2 cellular contexts compared by ENCODE assay signal in the genomic region with DNA sequence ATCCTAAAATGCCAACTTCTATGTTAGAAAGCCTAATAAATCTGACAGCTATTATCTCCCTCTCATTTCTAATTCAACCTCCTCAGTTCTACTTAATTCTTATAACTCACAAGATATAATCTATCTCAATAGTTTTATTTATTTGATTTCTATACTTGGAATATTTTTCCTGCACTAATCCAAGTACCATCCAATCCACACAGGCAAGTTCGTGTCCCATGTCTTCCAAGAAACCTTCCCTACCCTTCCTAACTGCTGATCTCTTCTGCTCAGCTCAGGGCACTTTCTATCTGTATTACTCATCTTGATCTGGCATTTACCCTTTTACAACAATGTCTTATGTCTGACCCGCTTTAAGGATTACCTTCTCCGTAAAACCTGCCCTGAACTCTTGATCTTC.
TF ChIP-seq lines count a peak whose summit lies in the region.

No MANE protein-coding gene starts in this region.

TF ChIP-seq in SK-N-SH treated with all-trans-retinoic acid at 6 μM for 48 hours, 23 proteins besides CTCF, POLR2A, EP300 and RAD21 (continued from another document):
- TF ChIP-seq TOX (CRISPR knock-in tag; IDR thresholded peaks at IDR 0.05; ENCODE audit: borderline replicate concordance) (no peak), TCF4 (CRISPR knock-in tag; IDR thresholded peaks at IDR 0.05; ENCODE audit: borderline replicate concordance) (no peak), ARNTL (CRISPR knock-in tag; IDR thresholded peaks at IDR 0.05; ENCODE audit: borderline replicate concordance, low read depth) (no peak), OSR1 (CRISPR knock-in tag; IDR thresholded peaks at IDR 0.05) (no peak), PPARA (CRISPR knock-in tag; IDR thresholded peaks at IDR 0.05; ENCODE audit: borderline replicate concordance) (no peak), ZNF565 (CRISPR knock-in tag; conservative IDR thresholded peaks at IDR 0.05; ENCODE audit: low read depth) (no peak)
- TF ChIP-seq, protein P1, sequence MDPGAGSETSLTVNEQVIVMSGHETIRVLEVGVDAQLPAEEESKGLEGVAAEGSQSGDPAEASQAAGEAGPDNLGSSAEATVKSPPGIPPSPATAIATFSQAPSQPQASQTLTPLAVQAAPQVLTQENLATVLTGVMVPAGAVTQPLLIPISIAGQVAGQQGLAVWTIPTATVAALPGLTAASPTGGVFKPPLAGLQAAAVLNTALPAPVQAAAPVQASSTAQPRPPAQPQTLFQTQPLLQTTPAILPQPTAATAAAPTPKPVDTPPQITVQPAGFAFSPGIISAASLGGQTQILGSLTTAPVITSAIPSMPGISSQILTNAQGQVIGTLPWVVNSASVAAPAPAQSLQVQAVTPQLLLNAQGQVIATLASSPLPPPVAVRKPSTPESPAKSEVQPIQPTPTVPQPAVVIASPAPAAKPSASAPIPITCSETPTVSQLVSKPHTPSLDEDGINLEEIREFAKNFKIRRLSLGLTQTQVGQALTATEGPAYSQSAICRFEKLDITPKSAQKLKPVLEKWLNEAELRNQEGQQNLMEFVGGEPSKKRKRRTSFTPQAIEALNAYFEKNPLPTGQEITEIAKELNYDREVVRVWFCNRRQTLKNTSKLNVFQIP (CRISPR knock-in tag; IDR thresholded peaks at IDR 0.05; ENCODE audit: borderline replicate concordance, low read depth), result no peak
- TF ChIP-seq, protein P2, sequence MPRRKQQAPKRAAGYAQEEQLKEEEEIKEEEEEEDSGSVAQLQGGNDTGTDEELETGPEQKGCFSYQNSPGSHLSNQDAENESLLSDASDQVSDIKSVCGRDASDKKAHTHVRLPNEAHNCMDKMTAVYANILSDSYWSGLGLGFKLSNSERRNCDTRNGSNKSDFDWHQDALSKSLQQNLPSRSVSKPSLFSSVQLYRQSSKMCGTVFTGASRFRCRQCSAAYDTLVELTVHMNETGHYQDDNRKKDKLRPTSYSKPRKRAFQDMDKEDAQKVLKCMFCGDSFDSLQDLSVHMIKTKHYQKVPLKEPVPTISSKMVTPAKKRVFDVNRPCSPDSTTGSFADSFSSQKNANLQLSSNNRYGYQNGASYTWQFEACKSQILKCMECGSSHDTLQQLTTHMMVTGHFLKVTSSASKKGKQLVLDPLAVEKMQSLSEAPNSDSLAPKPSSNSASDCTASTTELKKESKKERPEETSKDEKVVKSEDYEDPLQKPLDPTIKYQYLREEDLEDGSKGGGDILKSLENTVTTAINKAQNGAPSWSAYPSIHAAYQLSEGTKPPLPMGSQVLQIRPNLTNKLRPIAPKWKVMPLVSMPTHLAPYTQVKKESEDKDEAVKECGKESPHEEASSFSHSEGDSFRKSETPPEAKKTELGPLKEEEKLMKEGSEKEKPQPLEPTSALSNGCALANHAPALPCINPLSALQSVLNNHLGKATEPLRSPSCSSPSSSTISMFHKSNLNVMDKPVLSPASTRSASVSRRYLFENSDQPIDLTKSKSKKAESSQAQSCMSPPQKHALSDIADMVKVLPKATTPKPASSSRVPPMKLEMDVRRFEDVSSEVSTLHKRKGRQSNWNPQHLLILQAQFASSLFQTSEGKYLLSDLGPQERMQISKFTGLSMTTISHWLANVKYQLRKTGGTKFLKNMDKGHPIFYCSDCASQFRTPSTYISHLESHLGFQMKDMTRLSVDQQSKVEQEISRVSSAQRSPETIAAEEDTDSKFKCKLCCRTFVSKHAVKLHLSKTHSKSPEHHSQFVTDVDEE (CRISPR knock-in tag; IDR thresholded peaks at IDR 0.05), result no peak

TF ChIP-seq in SK-N-SH, 30 proteins besides CTCF, POLR2A, EP300 and RAD21 (continued from another document):
- TF ChIP-seq, protein P3, sequence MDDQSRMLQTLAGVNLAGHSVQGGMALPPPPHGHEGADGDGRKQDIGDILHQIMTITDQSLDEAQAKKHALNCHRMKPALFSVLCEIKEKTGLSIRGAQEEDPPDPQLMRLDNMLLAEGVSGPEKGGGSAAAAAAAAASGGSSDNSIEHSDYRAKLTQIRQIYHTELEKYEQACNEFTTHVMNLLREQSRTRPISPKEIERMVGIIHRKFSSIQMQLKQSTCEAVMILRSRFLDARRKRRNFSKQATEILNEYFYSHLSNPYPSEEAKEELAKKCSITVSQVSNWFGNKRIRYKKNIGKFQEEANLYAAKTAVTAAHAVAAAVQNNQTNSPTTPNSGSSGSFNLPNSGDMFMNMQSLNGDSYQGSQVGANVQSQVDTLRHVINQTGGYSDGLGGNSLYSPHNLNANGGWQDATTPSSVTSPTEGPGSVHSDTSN (IDR thresholded peaks at IDR 0.05), result no peak
- no peak for TF ChIP-seq YY1 (IDR thresholded peaks at IDR 0.05; ENCODE audit: low read depth)
- TF ChIP-seq TEAD4 (IDR thresholded peaks at IDR 0.05; ENCODE audit: borderline replicate concordance, insufficient read depth), result no peak
- no peak for TF ChIP-seq NFIC (IDR thresholded peaks at IDR 0.05; ENCODE audit: borderline replicate concordance)
- TF ChIP-seq, protein P4, sequence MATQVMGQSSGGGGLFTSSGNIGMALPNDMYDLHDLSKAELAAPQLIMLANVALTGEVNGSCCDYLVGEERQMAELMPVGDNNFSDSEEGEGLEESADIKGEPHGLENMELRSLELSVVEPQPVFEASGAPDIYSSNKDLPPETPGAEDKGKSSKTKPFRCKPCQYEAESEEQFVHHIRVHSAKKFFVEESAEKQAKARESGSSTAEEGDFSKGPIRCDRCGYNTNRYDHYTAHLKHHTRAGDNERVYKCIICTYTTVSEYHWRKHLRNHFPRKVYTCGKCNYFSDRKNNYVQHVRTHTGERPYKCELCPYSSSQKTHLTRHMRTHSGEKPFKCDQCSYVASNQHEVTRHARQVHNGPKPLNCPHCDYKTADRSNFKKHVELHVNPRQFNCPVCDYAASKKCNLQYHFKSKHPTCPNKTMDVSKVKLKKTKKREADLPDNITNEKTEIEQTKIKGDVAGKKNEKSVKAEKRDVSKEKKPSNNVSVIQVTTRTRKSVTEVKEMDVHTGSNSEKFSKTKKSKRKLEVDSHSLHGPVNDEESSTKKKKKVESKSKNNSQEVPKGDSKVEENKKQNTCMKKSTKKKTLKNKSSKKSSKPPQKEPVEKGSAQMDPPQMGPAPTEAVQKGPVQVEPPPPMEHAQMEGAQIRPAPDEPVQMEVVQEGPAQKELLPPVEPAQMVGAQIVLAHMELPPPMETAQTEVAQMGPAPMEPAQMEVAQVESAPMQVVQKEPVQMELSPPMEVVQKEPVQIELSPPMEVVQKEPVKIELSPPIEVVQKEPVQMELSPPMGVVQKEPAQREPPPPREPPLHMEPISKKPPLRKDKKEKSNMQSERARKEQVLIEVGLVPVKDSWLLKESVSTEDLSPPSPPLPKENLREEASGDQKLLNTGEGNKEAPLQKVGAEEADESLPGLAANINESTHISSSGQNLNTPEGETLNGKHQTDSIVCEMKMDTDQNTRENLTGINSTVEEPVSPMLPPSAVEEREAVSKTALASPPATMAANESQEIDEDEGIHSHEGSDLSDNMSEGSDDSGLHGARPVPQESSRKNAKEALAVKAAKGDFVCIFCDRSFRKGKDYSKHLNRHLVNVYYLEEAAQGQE (IDR thresholded peaks at IDR 0.05; ENCODE audit: low read depth, low read length), result no peak
- no peak for TF ChIP-seq ELF1 (IDR thresholded peaks at IDR 0.05)
- TF ChIP-seq, protein P5, sequence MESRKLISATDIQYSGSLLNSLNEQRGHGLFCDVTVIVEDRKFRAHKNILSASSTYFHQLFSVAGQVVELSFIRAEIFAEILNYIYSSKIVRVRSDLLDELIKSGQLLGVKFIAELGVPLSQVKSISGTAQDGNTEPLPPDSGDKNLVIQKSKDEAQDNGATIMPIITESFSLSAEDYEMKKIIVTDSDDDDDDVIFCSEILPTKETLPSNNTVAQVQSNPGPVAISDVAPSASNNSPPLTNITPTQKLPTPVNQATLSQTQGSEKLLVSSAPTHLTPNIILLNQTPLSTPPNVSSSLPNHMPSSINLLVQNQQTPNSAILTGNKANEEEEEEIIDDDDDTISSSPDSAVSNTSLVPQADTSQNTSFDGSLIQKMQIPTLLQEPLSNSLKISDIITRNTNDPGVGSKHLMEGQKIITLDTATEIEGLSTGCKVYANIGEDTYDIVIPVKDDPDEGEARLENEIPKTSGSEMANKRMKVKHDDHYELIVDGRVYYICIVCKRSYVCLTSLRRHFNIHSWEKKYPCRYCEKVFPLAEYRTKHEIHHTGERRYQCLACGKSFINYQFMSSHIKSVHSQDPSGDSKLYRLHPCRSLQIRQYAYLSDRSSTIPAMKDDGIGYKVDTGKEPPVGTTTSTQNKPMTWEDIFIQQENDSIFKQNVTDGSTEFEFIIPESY (IDR thresholded peaks at IDR 0.05; ENCODE audit: borderline replicate concordance, low read depth), result no peak
TF ChIP-seq in SK-N-SH: peak in this region for 0.
